Comparison of ENCODE assay signal across 13 cellular contexts in genomic region chr7:25852995-25853713, GRCh38.
A peak's percentile ranks its signal among the peaks of the same experiment; 100 is the strongest.
DNase-seq lines count a peak whose midpoint lies in the region; ATAC-seq, FAIRE-seq and TF ChIP-seq lines count a peak whose summit lies in the region.
"Had no signal": no experiment of that assay in that cellular context is flagged by ENCODE, and none has a peak within 500 bp of the region (broad histone marks: within the 10 kb centered on the region; RNA-seq: fewer than 3 reads in every experiment).

No MANE protein-coding gene starts in this region.

- no peak overlapping the region for H3K4me3 Mint-ChIP-seq in activated T-cell treated with anti-CD3 and anti-CD28 coated beads, Interleukin-2, amount 50 U/mL, for 24 hours
- peak overlapping the region; percentile 55 for H3K4me3 Mint-ChIP-seq in activated naive CD8-positive, alpha-beta T cell treated with anti-CD3 and anti-CD28 coated beads, Interleukin-2, amount 10 ng/mL, durations not matched to agents 7 days and 5 days
- H3K4me3 Mint-ChIP-seq: activated T-cell treated with anti-CD3 and anti-CD28 coated beads, Interleukin-2, amount 50 U/mL, for 4 hours had no signal

- no peaks in the 10 kb centered on the region for H3K36me3 Mint-ChIP-seq in activated T-cell treated with anti-CD3 and anti-CD28 coated beads, Interleukin-2, amount 50 U/mL, for 24 hours (ENCODE audit: low read depth)
- no peaks in the 10 kb centered on the region for H3K36me3 Mint-ChIP-seq in activated naive CD8-positive, alpha-beta T cell treated with anti-CD3 and anti-CD28 coated beads, Interleukin-2, amount 10 ng/mL, durations not matched to agents 7 days and 5 days

- FAIRE-seq in kidney (lab: Jason Lieb, UNC), result no peak
- FAIRE-seq: colon, TTC549 had no signal

- peak overlapping the region; percentile 10 for H3K27ac Mint-ChIP-seq in activated T-cell treated with anti-CD3 and anti-CD28 coated beads, Interleukin-2, amount 50 U/mL, for 24 hours
- H3K27ac Mint-ChIP-seq in activated naive CD8-positive, alpha-beta T cell treated with anti-CD3 and anti-CD28 coated beads, Interleukin-2, amount 10 ng/mL, durations not matched to agents 7 days and 5 days, result no peak overlapping the region

- H3K36me3 ChIP-seq in kidney (ENCODE audit: control insufficient read depth in 1 of 2, insufficient read depth in 2 of 2, low read length in 2 of 2) (no peaks in the 10 kb centered on the region), subcutaneous abdominal adipose tissue (ENCODE audit: control insufficient read depth in 5 of 5, insufficient read depth in 5 of 5, low read length in 5 of 5) (no peaks in the 10 kb centered on the region), BE2C (no peaks in the 10 kb centered on the region)

- H3K4me3 ChIP-seq in kidney (ENCODE audit: low read length in 2 of 2) (no peak overlapping the region), subcutaneous abdominal adipose tissue (ENCODE audit: low read depth in 1 of 5, low read length in 5 of 5) (peak overlapping the region in 1 of 5 donors; percentile 35), BE2C (ENCODE audit: low read depth, low read length) (no peak overlapping the region)

- intact Hi-C loops in kidney (cut with DNase I), result loop anchor here (10.0 kb wide), 3 partner anchors 458 to 1322 kb away; partner anchors contain the start of gene HOXA10

- H3K27ac ChIP-seq in kidney (ENCODE audit: low read depth in 2 of 2, low read length in 2 of 2) (peak overlapping the region; percentile 20 to 28), subcutaneous abdominal adipose tissue (ENCODE audit: low read depth, low read length) (peak overlapping the region; percentile 97)

- no peak overlapping the region for H3K9ac ChIP-seq in kidney (ENCODE audit: low read length in 2 of 2)
- peak overlapping the region in 1 of 5 donors; percentile 16 for H3K9ac ChIP-seq in subcutaneous abdominal adipose tissue (ENCODE audit: low read length in 5 of 5)

- H3K27me3 Mint-ChIP-seq in activated T-cell treated with anti-CD3 and anti-CD28 coated beads, Interleukin-2, amount 50 U/mL, for 24 hours, result peaks cover 53% of the 10 kb centered on the region
- H3K27me3 Mint-ChIP-seq in activated naive CD8-positive, alpha-beta T cell treated with anti-CD3 and anti-CD28 coated beads, Interleukin-2, amount 10 ng/mL, durations not matched to agents 7 days and 5 days, result peaks cover 46% of the 10 kb centered on the region

- H3K4me1 ChIP-seq in kidney (ENCODE audit: control insufficient read depth in 1 of 2, insufficient read depth in 1 of 2, low read depth in 1 of 2, low read length in 2 of 2) (peaks cover 2 to 8% of the 10 kb centered on the region in 2 donors), subcutaneous abdominal adipose tissue (ENCODE audit: control insufficient read depth in 5 of 5, insufficient read depth in 5 of 5, low read length in 5 of 5) (peaks cover 7 to 79% (median 75%) of the 10 kb centered on the region in 5 donors), BE2C (peaks cover 11% of the 10 kb centered on the region)

- POLR2A ChIA-PET in activated naive CD8-positive, alpha-beta T cell treated with anti-CD3 and anti-CD28 coated beads, Interleukin-2, amount 10 ng/mL, durations not matched to agents 7 days and 5 days (lab: Charles Lee), result no interaction called here
- POLR2A ChIA-PET in GM10248 (lab: Yijun Ruan, JAX), result no interaction called here

- TF ChIP-seq CTCF in kidney (IDR thresholded peaks at IDR 0.05; ENCODE audit: borderline replicate concordance, extremely low read depth, insufficient read depth), result no peak
- no peak for TF ChIP-seq CTCF in BE2C (IDR thresholded peaks at IDR 0.05; ENCODE audit: low read depth, low read length)
- no peak for TF ChIP-seq CTCF in GM10248 (IDR thresholded peaks at IDR 0.05; ENCODE audit: control extremely low read depth, extremely low read depth, low read depth, missing control alignments)

- H3K4me1 Mint-ChIP-seq in activated T-cell treated with anti-CD3 and anti-CD28 coated beads, Interleukin-2, amount 50 U/mL, for 24 hours (ENCODE audit: low read depth), result peaks cover 25% of the 10 kb centered on the region
- H3K4me1 Mint-ChIP-seq in activated naive CD8-positive, alpha-beta T cell treated with anti-CD3 and anti-CD28 coated beads, Interleukin-2, amount 10 ng/mL, durations not matched to agents 7 days and 5 days, result peaks cover 18% of the 10 kb centered on the region

- H3K9me3 ChIP-seq in kidney (ENCODE audit: control insufficient read depth in 1 of 2, low read length in 2 of 2), result no peaks in the 10 kb centered on the region
- no peaks in the 10 kb centered on the region for H3K9me3 ChIP-seq in subcutaneous abdominal adipose tissue (ENCODE audit: control insufficient read depth in 5 of 5, low read length in 5 of 5)
- no peaks in the 10 kb centered on the region for H3K9me3 ChIP-seq in BE2C

- H3K27me3 ChIP-seq in subcutaneous abdominal adipose tissue (ENCODE audit: control insufficient read depth in 5 of 5, insufficient read depth in 4 of 5, low read length in 5 of 5) (peaks cover 0 to 25% (median 23%) of the 10 kb centered on the region in 5 donors), BE2C (peaks cover 5% of the 10 kb centered on the region)

- CTCF ChIA-PET in GM10248 (lab: Yijun Ruan, JAX), result interaction anchor here (1.1 to 3.5 kb wide), 10 partner anchors 7 to 595 kb away, joined by 3 to 24 read pairs (median 6); no protein-coding TSS in a partner anchor

- no peak for ATAC-seq in activated naive CD8-positive, alpha-beta T cell treated with anti-CD3 and anti-CD28 coated beads, Interleukin-2, amount 10 ng/mL, durations not matched to agents 7 days and 5 days (ENCODE audit: low read depth)
- ATAC-seq: activated T-cell treated with anti-CD3 and anti-CD28 coated beads, Interleukin-2, amount 50 U/mL, for 4 hours had no signal

- no peak for DNase-seq in activated T-cell treated with anti-CD3 and anti-CD28 coated beads, Interleukin-2, amount 50 U/mL, for 24 hours
- DNase-seq in activated T-cell treated with anti-CD3 and anti-CD28 coated beads for 4 hours (no peak), kidney (no peak), BE2C (no peak), NCI-H1092 (lab: John Stamatoyannopoulos, UW) (no peak), GM10248 (ENCODE audit: extremely low spot score) (no peak)
- no peak for DNase-seq in activated naive CD8-positive, alpha-beta T cell treated with anti-CD3 and anti-CD28 coated beads, Interleukin-2, amount 10 ng/mL, durations not matched to agents 7 days and 5 days
- DNase-seq: activated T-cell treated with anti-CD3 and anti-CD28 coated beads, Interleukin-2, amount 50 U/mL, for 4 hours; NCI-H1436 treated with DMSO at 0.1 percent for 48 hours; NK-92 treated with Interleukin-12 subunit alpha and Interleukin-12 subunit beta, amount 100 ng/mL, for 24 hours had no signal

- H3K9me3 Mint-ChIP-seq in activated T-cell treated with anti-CD3 and anti-CD28 coated beads, Interleukin-2, amount 50 U/mL, for 24 hours, result no peaks in the 10 kb centered on the region
- H3K9me3 Mint-ChIP-seq in activated naive CD8-positive, alpha-beta T cell treated with anti-CD3 and anti-CD28 coated beads, Interleukin-2, amount 10 ng/mL, durations not matched to agents 7 days and 5 days, result no peaks in the 10 kb centered on the region
- H3K9me3 Mint-ChIP-seq: activated T-cell treated with anti-CD3 and anti-CD28 coated beads, Interleukin-2, amount 50 U/mL, for 4 hours had no signal
